In the genomic region with DNA sequence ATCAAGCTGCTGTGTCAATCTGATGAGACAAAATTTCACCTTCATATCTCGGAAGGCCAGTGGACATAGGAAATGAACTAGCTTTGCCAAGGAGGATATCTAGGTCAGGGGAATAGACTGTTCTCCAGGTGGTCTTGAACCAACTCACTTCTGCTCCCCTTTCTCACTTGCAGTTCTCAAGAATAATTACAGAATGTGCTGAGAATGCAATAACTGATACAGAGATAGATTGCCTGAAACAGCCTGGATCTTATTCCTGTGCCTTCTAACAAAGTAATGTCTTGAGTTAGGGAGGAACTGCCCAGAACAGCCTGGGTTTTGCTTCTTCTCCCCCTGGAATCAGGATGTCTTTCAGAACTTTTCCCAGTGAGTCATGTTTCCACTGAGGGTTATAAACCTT, we compare ENCODE assay signal across 31 cellular contexts.
"Had no signal": no experiment of that assay in that cellular context is flagged by ENCODE, and none has a peak within 500 bp of the region (broad histone marks: within the 10 kb centered on the region; RNA-seq: fewer than 3 reads in every experiment).

No MANE protein-coding gene starts in this region.

- H3K9me3 Mint-ChIP-seq: activated CD4-positive, alpha-beta memory T cell treated with anti-CD3 and anti-CD28 coated beads for 36 hours; activated CD4-positive, alpha-beta T cell treated with anti-CD3 and anti-CD28 coated beads, Interleukin-2, amount 10 ng/mL, durations not matched to agents 24 days and 14 days; activated naive CD4-positive, alpha-beta T cell treated with anti-CD3 and anti-CD28 coated beads, Interleukin-2, amount 50 U/mL, for 24 hours; activated naive CD8-positive, alpha-beta T cell treated with anti-CD3 and anti-CD28 coated beads for 36 hours; activated naive CD8-positive, alpha-beta T cell treated with anti-CD3 and anti-CD28 coated beads, Interleukin-2, amount 50 U/mL, for 24 hours; activated T-helper 1 cell treated with anti-CD3 and anti-CD28 coated beads, Interleukin-12 subunit alpha, Interleukin-12 subunit beta, Interleukin-2, Interleukin-4 antibody, amounts not matched to agents 30 ng/mL and 10 ng/mL and 1 ng/mL, durations not matched to agents 14 hours and 24 hours and 36 hours; activated T-helper 2 cell treated with anti-CD3 and anti-CD28 coated beads, Interferon-gamma antibody, Interleukin-2, Interleukin-4, amounts not matched to agents 10 μg/mL and 5 μg/mL and 100 μg/mL, durations not matched to agents 14 hours and 24 hours and 36 hours; brain; dendritic cell treated with granulocyte-macrophage colony-stimulating factor and Interleukin-4, amounts not matched to agents 40 ng/mL and 50 ng/mL, for 4 days had no signal

- H3K27ac ChIP-seq: ascending aorta, breast epithelium, coronary artery, dorsolateral prefrontal cortex, epithelial cell of prostate, esophagus squamous epithelium had no signal

- H3K4me1 Mint-ChIP-seq: activated CD4-positive, alpha-beta T cell treated with anti-CD3 and anti-CD28 coated beads for 36 hours; activated CD4-positive, alpha-beta T cell treated with anti-CD3 and anti-CD28 coated beads, Interleukin-2, amount 10 ng/mL, durations not matched to agents 24 days and 14 days; activated CD8-positive, alpha-beta memory T cell treated with anti-CD3 and anti-CD28 coated beads, Interleukin-2, amount 10 ng/mL, durations not matched to agents 7 days and 5 days; activated naive CD4-positive, alpha-beta T cell treated with anti-CD3 and anti-CD28 coated beads, Interleukin-2, amount 50 U/mL, for 24 hours; activated naive CD8-positive, alpha-beta T cell treated with anti-CD3 and anti-CD28 coated beads for 36 hours; activated naive CD8-positive, alpha-beta T cell treated with anti-CD3 and anti-CD28 coated beads, Interleukin-2, amount 50 U/mL, for 24 hours; brain; central memory CD8-positive, alpha-beta T cell had no signal

- H3K36me3 Mint-ChIP-seq: activated CD4-positive, alpha-beta memory T cell treated with anti-CD3 and anti-CD28 coated beads for 36 hours; activated CD8-positive, alpha-beta memory T cell treated with anti-CD3 and anti-CD28 coated beads, Interleukin-2, amount 10 ng/mL, durations not matched to agents 7 days and 5 days; activated naive CD4-positive, alpha-beta T cell treated with anti-CD3 and anti-CD28 coated beads, Interleukin-2, amount 50 U/mL, for 24 hours; activated naive CD8-positive, alpha-beta T cell treated with anti-CD3 and anti-CD28 coated beads for 36 hours; brain had no signal

- H3K9me3 ChIP-seq: ascending aorta, breast epithelium, esophagus squamous epithelium had no signal

- H3K27me3 ChIP-seq: ascending aorta, breast epithelium, dorsolateral prefrontal cortex, esophagus squamous epithelium had no signal

- H3K27ac Mint-ChIP-seq: activated CD4-positive, alpha-beta memory T cell treated with anti-CD3 and anti-CD28 coated beads for 36 hours; activated CD4-positive, alpha-beta T cell treated with anti-CD3 and anti-CD28 coated beads for 36 hours; activated CD4-positive, alpha-beta T cell treated with anti-CD3 and anti-CD28 coated beads, Interleukin-2, amount 10 ng/mL, durations not matched to agents 24 days and 14 days; activated CD8-positive, alpha-beta memory T cell treated with anti-CD3 and anti-CD28 coated beads, Interleukin-2, amount 10 ng/mL, durations not matched to agents 7 days and 5 days; activated CD8-positive, alpha-beta T cell treated with anti-CD3 and anti-CD28 coated beads, Interleukin-2, amount 10 ng/mL, durations not matched to agents 7 days and 5 days; activated naive CD4-positive, alpha-beta T cell treated with anti-CD3 and anti-CD28 coated beads for 36 hours; activated naive CD4-positive, alpha-beta T cell treated with anti-CD3 and anti-CD28 coated beads, Interleukin-2, amount 50 U/mL, for 24 hours; activated naive CD8-positive, alpha-beta T cell treated with anti-CD3 and anti-CD28 coated beads for 36 hours; activated naive CD8-positive, alpha-beta T cell treated with anti-CD3 and anti-CD28 coated beads, Interleukin-2, amount 50 U/mL, for 24 hours; activated T-helper 1 cell treated with anti-CD3 and anti-CD28 coated beads, Interleukin-12 subunit alpha, Interleukin-12 subunit beta, Interleukin-2, Interleukin-4 antibody, amounts not matched to agents 30 ng/mL and 10 ng/mL and 1 ng/mL, durations not matched to agents 14 hours and 24 hours and 36 hours; activated T-helper 2 cell treated with anti-CD3 and anti-CD28 coated beads, Interferon-gamma antibody, Interleukin-2, Interleukin-4, amounts not matched to agents 10 μg/mL and 5 μg/mL and 100 μg/mL, durations not matched to agents 14 hours and 24 hours and 36 hours; brain; dendritic cell treated with granulocyte-macrophage colony-stimulating factor and Interleukin-4, amounts not matched to agents 40 ng/mL and 50 ng/mL, for 4 days had no signal

- H3K36me3 ChIP-seq: ascending aorta, breast epithelium, esophagus squamous epithelium had no signal

- DNase-seq: activated CD4-positive, alpha-beta memory T cell treated with anti-CD3 and anti-CD28 coated beads for 36 hours; activated CD4-positive, alpha-beta T cell treated with anti-CD3 and anti-CD28 coated beads for 36 hours; activated CD4-positive, alpha-beta T cell treated with anti-CD3 and anti-CD28 coated beads, Interleukin-2, amount 10 ng/mL, durations not matched to agents 24 days and 14 days; activated CD4-positive, CD25-positive, alpha-beta regulatory T cell; activated CD4-positive, CD25-positive, alpha-beta regulatory T cell treated with anti-CD3 and anti-CD28 coated beads, Interleukin-2, amount 50 U/mL, for 72 hours; activated CD8-positive, alpha-beta memory T cell treated with anti-CD3 and anti-CD28 coated beads, Interleukin-2, amount 10 ng/mL, durations not matched to agents 7 days and 5 days; activated CD8-positive, alpha-beta memory T cell treated with anti-CD3 and anti-CD28 coated beads, Interleukin-2, amount 50 U/mL, for 4 hours; activated CD8-positive, alpha-beta T cell treated with anti-CD3 and anti-CD28 coated beads, Interleukin-2, amount 10 ng/mL, durations not matched to agents 7 days and 5 days; activated effector memory CD4-positive, alpha-beta T cell treated with anti-CD3 and anti-CD28 coated beads, Interleukin-2, amount 50 U/mL, for 16 hours; activated naive CD4-positive, alpha-beta T cell treated with anti-CD3 and anti-CD28 coated beads for 36 hours; activated naive CD8-positive, alpha-beta T cell treated with anti-CD3 and anti-CD28 coated beads for 36 hours; activated naive CD8-positive, alpha-beta T cell treated with anti-CD3 and anti-CD28 coated beads, Interleukin-2, amount 50 U/mL, for 24 hours; activated T-cell treated with anti-CD3 and anti-CD28 coated beads, Interleukin-2, amount 50 U/mL, for 1 hour; activated T-cell treated with anti-CD3 and anti-CD28 coated beads, Interleukin-2, amount 50 U/mL, for 48 hours; dorsolateral prefrontal cortex; esophagus squamous epithelium; head of caudate nucleus; T-helper 2 cell had no signal

- H3K4me1 ChIP-seq: ascending aorta, breast epithelium, esophagus squamous epithelium had no signal

- H3K4me3 Mint-ChIP-seq: activated CD4-positive, alpha-beta memory T cell treated with anti-CD3 and anti-CD28 coated beads for 36 hours; activated CD4-positive, alpha-beta T cell treated with anti-CD3 and anti-CD28 coated beads for 36 hours; activated CD4-positive, alpha-beta T cell treated with anti-CD3 and anti-CD28 coated beads, Interleukin-2, amount 10 ng/mL, durations not matched to agents 24 days and 14 days; activated CD8-positive, alpha-beta memory T cell treated with anti-CD3 and anti-CD28 coated beads, Interleukin-2, amount 10 ng/mL, durations not matched to agents 7 days and 5 days; activated CD8-positive, alpha-beta T cell treated with anti-CD3 and anti-CD28 coated beads, Interleukin-2, amount 10 ng/mL, durations not matched to agents 7 days and 5 days; activated naive CD4-positive, alpha-beta T cell treated with anti-CD3 and anti-CD28 coated beads for 36 hours; activated naive CD4-positive, alpha-beta T cell treated with anti-CD3 and anti-CD28 coated beads, Interleukin-2, amount 50 U/mL, for 24 hours; activated naive CD8-positive, alpha-beta T cell treated with anti-CD3 and anti-CD28 coated beads for 36 hours; activated naive CD8-positive, alpha-beta T cell treated with anti-CD3 and anti-CD28 coated beads, Interleukin-2, amount 50 U/mL, for 24 hours; activated T-helper 1 cell treated with anti-CD3 and anti-CD28 coated beads, Interleukin-12 subunit alpha, Interleukin-12 subunit beta, Interleukin-2, Interleukin-4 antibody, amounts not matched to agents 30 ng/mL and 10 ng/mL and 1 ng/mL, durations not matched to agents 14 hours and 24 hours and 36 hours; brain; central memory CD8-positive, alpha-beta T cell; dendritic cell treated with granulocyte-macrophage colony-stimulating factor and Interleukin-4, amounts not matched to agents 40 ng/mL and 50 ng/mL, for 4 days had no signal

- ATAC-seq: activated CD4-positive, alpha-beta T cell treated with anti-CD3 and anti-CD28 coated beads for 36 hours; activated CD8-positive, alpha-beta memory T cell treated with anti-CD3 and anti-CD28 coated beads, Interleukin-2, amount 10 ng/mL, durations not matched to agents 7 days and 5 days; activated CD8-positive, alpha-beta T cell treated with anti-CD3 and anti-CD28 coated beads, Interleukin-2, amount 10 ng/mL, durations not matched to agents 7 days and 5 days; activated naive CD8-positive, alpha-beta T cell treated with anti-CD3 and anti-CD28 coated beads, Interleukin-2, amount 50 U/mL, for 24 hours had no signal

- H3K27me3 Mint-ChIP-seq: activated CD4-positive, alpha-beta memory T cell treated with anti-CD3 and anti-CD28 coated beads for 36 hours; activated CD4-positive, alpha-beta T cell treated with anti-CD3 and anti-CD28 coated beads for 36 hours; activated CD4-positive, alpha-beta T cell treated with anti-CD3 and anti-CD28 coated beads, Interleukin-2, amount 10 ng/mL, durations not matched to agents 24 days and 14 days; activated CD8-positive, alpha-beta memory T cell treated with anti-CD3 and anti-CD28 coated beads, Interleukin-2, amount 10 ng/mL, durations not matched to agents 7 days and 5 days; activated naive CD4-positive, alpha-beta T cell treated with anti-CD3 and anti-CD28 coated beads, Interleukin-2, amount 50 U/mL, for 24 hours; activated naive CD8-positive, alpha-beta T cell treated with anti-CD3 and anti-CD28 coated beads for 36 hours; activated naive CD8-positive, alpha-beta T cell treated with anti-CD3 and anti-CD28 coated beads, Interleukin-2, amount 50 U/mL, for 24 hours; brain; central memory CD8-positive, alpha-beta T cell; dendritic cell treated with granulocyte-macrophage colony-stimulating factor and Interleukin-4, amounts not matched to agents 40 ng/mL and 50 ng/mL, for 4 days had no signal

- H3K4me3 ChIP-seq: ascending aorta, breast epithelium, coronary artery, dorsolateral prefrontal cortex, esophagus squamous epithelium had no signal

- FAIRE-seq: endometrium, endothelial cell of umbilical vein, frontal cortex had no signal
